In genomic region chr6:27883136-27883535, GRCh38 we compare ENCODE assay signal across 28 cellular contexts. TPM values are rescaled to one million over a fixed set of nuclear protein-coding genes. Genes with fewer than 3 reads are reported as not detected.
"Had no signal": no experiment of that assay in that cellular context is flagged by ENCODE, and none has a peak within 500 bp of the region (broad histone marks: within the 10 kb centered on the region; RNA-seq: fewer than 3 reads in every experiment).

No MANE protein-coding gene starts in this region.

- H3K4me3 ChIP-seq: MG63 had no signal

- H3K9me3 ChIP-seq: MG63 had no signal

- ATAC-seq: activated CD8-positive, alpha-beta memory T cell treated with anti-CD3 and anti-CD28 coated beads, Interleukin-2, amount 10 ng/mL, durations not matched to agents 7 days and 5 days; PC-3 had no signal

- H3K36me3 ChIP-seq: MG63 had no signal

- H3K27me3 ChIP-seq: MG63 had no signal

- DNase-seq: activated B cell treated with CpG ODN at 0.5 μM for 24 hours; activated CD4-positive, alpha-beta T cell treated with anti-CD3 and anti-CD28 coated beads for 1 hour; activated CD4-positive, alpha-beta T cell treated with anti-CD3 and anti-CD28 coated beads, Interleukin-2, amount 10 ng/mL, durations not matched to agents 24 days and 14 days; activated CD4-positive, alpha-beta T cell treated with anti-CD3 and anti-CD28 coated beads, Interleukin-2, amount 50 U/mL, for 48 hours; activated CD8-positive, alpha-beta memory T cell treated with anti-CD3 and anti-CD28 coated beads, Interleukin-2, amount 10 ng/mL, durations not matched to agents 7 days and 5 days; activated effector memory CD4-positive, alpha-beta T cell treated with anti-CD3 and anti-CD28 coated beads, Interleukin-2, amount 50 U/mL, for 16 hours; activated naive CD4-positive, alpha-beta T cell treated with anti-CD3 and anti-CD28 coated beads for 36 hours; activated T-cell treated with anti-CD3 and anti-CD28 coated beads, Interleukin-2, amount 50 U/mL, for 24 hours; cerebellar nuclear complex; MG63; MV-4-11; NCI-H1092 treated with DMSO at 0.1 percent for 48 hours; NCI-H1417 treated with DMSO at 0.1 percent for 48 hours; NCI-H1694; NCI-H2029; NCI-H2107; NCI-H2171 treated with DMSO at 0.1 percent for 48 hours; NCI-H345; NCI-H510A; NCI-H526 treated with DMSO at 0.1 percent for 48 hours; NCI-H82; PC-3; SHP77 treated with DMSO at 0.1 percent for 48 hours had no signal

- FAIRE-seq: colon, RCC 7860 had no signal

RNA-seq across cellular contexts. Expression of gene OR2B2, which starts 29.1 kb away (rescaled TPM):
- total RNA-seq: activated B cell treated with CpG ODN at 0.5 μM for 24 hours; activated CD4-positive, alpha-beta T cell treated with anti-CD3 and anti-CD28 coated beads, Interleukin-2, amount 10 ng/mL, durations not matched to agents 24 days and 14 days; activated CD8-positive, alpha-beta memory T cell treated with anti-CD3 and anti-CD28 coated beads, Interleukin-2, amount 10 ng/mL, durations not matched to agents 7 days and 5 days; activated naive CD4-positive, alpha-beta T cell treated with anti-CD3 and anti-CD28 coated beads for 36 hours; activated T-helper 1 cell treated with anti-CD3 and anti-CD28 coated beads, Interleukin-12 subunit alpha, Interleukin-12 subunit beta, Interleukin-2, Interleukin-4 antibody, amounts not matched to agents 30 ng/mL and 10 ng/mL and 1 ng/mL, durations not matched to agents 14 hours and 24 hours and 36 hours; cardiac septum; PC-3; SK-MEL-5 had no signal
